8 cellular contexts compared by ENCODE assay signal in the genomic region with DNA sequence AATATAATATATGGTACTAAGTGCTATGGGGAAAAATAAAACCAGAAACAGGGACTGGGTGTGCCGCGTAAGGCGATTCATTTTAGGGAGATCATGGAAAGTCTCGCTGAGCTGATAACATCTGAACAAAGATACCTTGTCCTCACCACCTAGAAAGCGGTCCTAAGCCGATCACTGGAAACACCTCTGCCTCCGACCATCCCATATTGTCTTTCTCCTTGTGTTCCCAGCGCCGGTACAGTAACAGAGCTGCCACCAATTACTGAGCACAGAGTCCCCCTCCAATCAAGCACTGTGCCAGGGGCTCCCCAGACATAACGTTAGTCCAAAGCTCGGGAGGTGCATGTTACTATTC. TPM values are rescaled to one million over a fixed set of nuclear protein-coding genes. Genes with fewer than 3 reads are reported as not detected.
DNase-seq lines count a peak whose midpoint lies in the region; ATAC-seq lines count a peak whose summit lies in the region.

No MANE protein-coding gene starts in this region.

- peaks cover 0 to 2% of the 10 kb centered on the region in 2 donors for H3K9me3 Mint-ChIP-seq in activated T-cell treated with anti-CD3 and anti-CD28 coated beads, Interleukin-2, amount 50 U/mL, for 72 hours
- H3K9me3 Mint-ChIP-seq in effector memory CD8-positive, alpha-beta T cell = peaks cover 2 to 8% of the 10 kb centered on the region in 2 donors
- H3K9me3 Mint-ChIP-seq in naive thymus-derived CD8-positive, alpha-beta T cell = peaks cover 0 to 17% (median 7%) of the 10 kb centered on the region in 9 donors

- H3K27me3 Mint-ChIP-seq in activated T-cell treated with anti-CD3 and anti-CD28 coated beads, Interleukin-2, amount 50 U/mL, for 72 hours (ENCODE audit: low read depth) = peaks cover 11% of the 10 kb centered on the region
- H3K27me3 Mint-ChIP-seq in effector memory CD8-positive, alpha-beta T cell = no peaks in the 10 kb centered on the region
- peaks cover 0 to 8% (median 0%) of the 10 kb centered on the region in 5 donors for H3K27me3 Mint-ChIP-seq in naive thymus-derived CD8-positive, alpha-beta T cell

- no peak for ATAC-seq in activated T-cell treated with anti-CD3 and anti-CD28 coated beads, Interleukin-2, amount 50 U/mL, for 72 hours (replicated peaks in 1 of 2)
- no peak for ATAC-seq in effector memory CD8-positive, alpha-beta T cell (replicated peaks)
- ATAC-seq in naive thymus-derived CD8-positive, alpha-beta T cell = no peak
- ATAC-seq in GM21737 (IDR thresholded peaks at IDR 0.05; ENCODE audit: unreplicated experiment) = no peak
- ATAC-seq in HG02970 (IDR thresholded peaks at IDR 0.05; ENCODE audit: low FRiP score, unreplicated experiment) = no peak

- peaks cover 0 to 2% of the 10 kb centered on the region in 2 donors for H3K36me3 Mint-ChIP-seq in activated T-cell treated with anti-CD3 and anti-CD28 coated beads, Interleukin-2, amount 50 U/mL, for 72 hours (ENCODE audit: insufficient read depth in 2 of 2)
- H3K36me3 Mint-ChIP-seq in effector memory CD8-positive, alpha-beta T cell (ENCODE audit: insufficient read depth) = no peaks in the 10 kb centered on the region
- peaks cover 0 to 17% (median 11%) of the 10 kb centered on the region in 3 donors for H3K36me3 Mint-ChIP-seq in naive thymus-derived CD8-positive, alpha-beta T cell

- no peak for DNase-seq in activated T-cell treated with anti-CD3 and anti-CD28 coated beads, Interleukin-2, amount 50 U/mL, for 72 hours
- no peak for DNase-seq in activated T-cell treated with anti-CD3 and anti-CD28 coated beads, Interleukin-2, amount 50 U/mL, for 48 hours
- DNase-seq in NCI-H345 treated with DMSO at 0.1 percent for 48 hours (lab: John Stamatoyannopoulos, UW; ENCODE audit: unreplicated experiment) (peak; percentile 30), mucosa of gallbladder (ENCODE audit: low spot score) (no peak)
- no peak for DNase-seq in effector memory CD8-positive, alpha-beta T cell
- DNase-seq in naive thymus-derived CD8-positive, alpha-beta T cell = no peak

- H3K27ac Mint-ChIP-seq in activated T-cell treated with anti-CD3 and anti-CD28 coated beads, Interleukin-2, amount 50 U/mL, for 72 hours = no peak overlapping the region
- H3K27ac Mint-ChIP-seq in effector memory CD8-positive, alpha-beta T cell = peak overlapping the region; percentile 45 to 74
- peak overlapping the region; percentile 38 to 93 (median 54) for H3K27ac Mint-ChIP-seq in naive thymus-derived CD8-positive, alpha-beta T cell

- peak overlapping the region; percentile 80 to 89 for H3K4me3 Mint-ChIP-seq in activated T-cell treated with anti-CD3 and anti-CD28 coated beads, Interleukin-2, amount 50 U/mL, for 72 hours
- peak overlapping the region; percentile 80 to 85 for H3K4me3 Mint-ChIP-seq in effector memory CD8-positive, alpha-beta T cell
- peak overlapping the region; percentile 70 to 95 (median 89) for H3K4me3 Mint-ChIP-seq in naive thymus-derived CD8-positive, alpha-beta T cell

- POLR2A ChIA-PET in naive thymus-derived CD8-positive, alpha-beta T cell (lab: Charles Lee) = interaction anchor here (1.2 to 2.9 kb wide), 4 partner anchors 33 to 789 kb away, joined by 4 to 13 read pairs (median 8); a partner anchor contains a TSS

- peaks cover 5% of the 10 kb centered on the region for H3K4me1 Mint-ChIP-seq in activated T-cell treated with anti-CD3 and anti-CD28 coated beads, Interleukin-2, amount 50 U/mL, for 72 hours (ENCODE audit: low read depth)
- H3K4me1 Mint-ChIP-seq in effector memory CD8-positive, alpha-beta T cell (ENCODE audit: low read depth in 2 of 2) = peaks cover 11 to 14% of the 10 kb centered on the region in 2 donors
- H3K4me1 Mint-ChIP-seq in naive thymus-derived CD8-positive, alpha-beta T cell = peaks cover 3 to 27% (median 12%) of the 10 kb centered on the region in 4 donors

RNA-seq across cellular contexts. Expression of a gene that starts 0.7 kb away (rescaled TPM):
- total RNA-seq in activated T-cell treated with anti-CD3 and anti-CD28 coated beads, Interleukin-2, amount 50 U/mL, for 72 hours = 1 to 10 TPM; 1.9 to 2.1 TPM
- 1 to 10 TPM; 6.5 to 7.5 TPM for total RNA-seq in naive thymus-derived CD8-positive, alpha-beta T cell
- polyA plus RNA-seq in naive thymus-derived CD8-positive, alpha-beta T cell = 1 to 10 TPM; 2.8 to 4.5 (median 4.3) TPM
- total RNA-seq in mucosa of gallbladder = 4.1 TPM

RNA-seq across cellular contexts. Expression of a gene that starts 33.1 kb away (rescaled TPM):
- 10 to 100 TPM; 47.5 TPM for total RNA-seq in activated T-cell treated with anti-CD3 and anti-CD28 coated beads, Interleukin-2, amount 50 U/mL, for 72 hours
- 10 to 100 TPM; 36.4 to 42.6 TPM for total RNA-seq in naive thymus-derived CD8-positive, alpha-beta T cell
- polyA plus RNA-seq in naive thymus-derived CD8-positive, alpha-beta T cell = 10 to 100 TPM in 2 of 3 donors, 1 to 10 TPM in 1; 7.1 to 17.4 (median 10.8) TPM
- total RNA-seq in mucosa of gallbladder = 44.0 TPM
